2 cellular contexts compared by ENCODE assay signal in genomic region chr1:32485554-32486255, GRCh38.
A peak's percentile ranks its signal among the peaks of the same experiment; 100 is the strongest.
TF ChIP-seq lines count a peak whose summit lies in the region.

No MANE protein-coding gene starts in this region.

TF ChIP-seq in SK-N-SH treated with all-trans-retinoic acid at 6 μM for 48 hours, 23 proteins besides CTCF, POLR2A, EP300 and RAD21 (continued from another document):
- peak; percentile 84 for TF ChIP-seq CREB5 (CRISPR knock-in tag; IDR thresholded peaks at IDR 0.05; ENCODE audit: low read depth)
- TF ChIP-seq OSR1 (CRISPR knock-in tag; IDR thresholded peaks at IDR 0.05), result no peak
- peak; percentile 15; the same call in 1 of the 2 replicates for TF ChIP-seq POU6F1 (CRISPR knock-in tag; IDR thresholded peaks at IDR 0.05; ENCODE audit: borderline replicate concordance, low read depth)
- TF ChIP-seq ZNF565 (CRISPR knock-in tag; conservative IDR thresholded peaks at IDR 0.05; ENCODE audit: low read depth), result no peak
- peak; percentile 98 for TF ChIP-seq ISL1 (CRISPR knock-in tag; IDR thresholded peaks at IDR 0.05)
- TF ChIP-seq ZNF8 (CRISPR knock-in tag; IDR thresholded peaks at IDR 0.05), result no peak
- peak; percentile 67; the same call in 1 of the 2 replicates for TF ChIP-seq CSRNP3 (CRISPR knock-in tag; IDR thresholded peaks at IDR 0.05)
- peak; percentile 93 for TF ChIP-seq TCF4 (CRISPR knock-in tag; IDR thresholded peaks at IDR 0.05; ENCODE audit: borderline replicate concordance)
- peak; percentile 26; the same call in 1 of the 2 replicates for TF ChIP-seq SNAI2 (CRISPR knock-in tag; IDR thresholded peaks at IDR 0.05)
- no peak for TF ChIP-seq ZFP30 (CRISPR knock-in tag; IDR thresholded peaks at IDR 0.05)

TF ChIP-seq in SK-N-SH, 30 proteins besides CTCF, POLR2A, EP300 and RAD21 (continued from another document):
- TF ChIP-seq PBX3 (IDR thresholded peaks at IDR 0.05), result no peak
- TF ChIP-seq ZBTB33 (IDR thresholded peaks at IDR 0.05; ENCODE audit: borderline replicate concordance, low read depth), result no peak
- no peak for TF ChIP-seq SIN3A (IDR thresholded peaks at IDR 0.05; ENCODE audit: borderline replicate concordance, low read depth, low read length)
- TF ChIP-seq CHD2 (IDR thresholded peaks at IDR 0.05; ENCODE audit: low read length, partially characterized antibody), result no peak
- no peak for TF ChIP-seq TAF1 (IDR thresholded peaks at IDR 0.05; ENCODE audit: borderline replicate concordance, low read depth, low read length)
- no peak for TF ChIP-seq FOXJ3 (CRISPR knock-in tag; IDR thresholded peaks at IDR 0.05)
- TF ChIP-seq SMC3 (IDR thresholded peaks at IDR 0.05; ENCODE audit: low read depth, low read length), result no peak
- TF ChIP-seq NFIC (IDR thresholded peaks at IDR 0.05; ENCODE audit: borderline replicate concordance), result no peak
- TF ChIP-seq USF1 (IDR thresholded peaks at IDR 0.05; ENCODE audit: borderline replicate concordance, low read depth), result no peak
- TF ChIP-seq ELF1 (IDR thresholded peaks at IDR 0.05), result no peak
- TF ChIP-seq RFX5 (IDR thresholded peaks at IDR 0.05; ENCODE audit: low read length), result no peak
- TF ChIP-seq EZH2phosphoT487 (IDR thresholded peaks at IDR 0.05; ENCODE audit: borderline replicate concordance, low read depth), result no peak
